14 cellular contexts compared by ENCODE assay signal in the genomic region with DNA sequence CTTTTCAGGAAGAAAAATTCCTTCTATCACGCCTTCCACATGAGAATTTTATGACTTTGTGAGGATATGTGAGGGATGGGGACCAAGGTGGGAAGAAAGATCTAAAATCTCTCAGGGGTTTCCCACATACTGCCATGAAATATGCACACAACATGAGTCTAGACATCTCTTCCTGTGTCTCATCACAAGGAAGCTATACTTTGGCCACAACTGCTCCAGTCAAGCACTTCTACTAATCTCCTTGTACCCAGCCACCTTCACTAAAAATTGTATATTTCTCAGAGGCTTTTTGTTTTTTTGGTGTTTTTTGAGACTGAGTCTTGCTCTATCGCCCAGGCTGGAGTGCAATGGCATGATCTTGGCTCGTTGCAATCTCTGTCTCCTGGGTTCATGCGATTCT. TPM values are rescaled to one million over a fixed set of nuclear protein-coding genes. Genes with fewer than 3 reads are reported as not detected.
DNase-seq lines count a peak whose midpoint lies in the region; ATAC-seq and TF ChIP-seq lines count a peak whose summit lies in the region.
"Had no signal": no experiment of that assay in that cellular context is flagged by ENCODE, and none has a peak within 500 bp of the region (broad histone marks: within the 10 kb centered on the region; RNA-seq: fewer than 3 reads in every experiment).

No MANE protein-coding gene starts in this region.

- POLR2A ChIA-PET in PC-3 (lab: Charles Lee; ENCODE audit: unreplicated experiment): interaction anchor here (0.6 kb wide), 1 partner anchor 1167 kb away, joined by 4 read pairs; no protein-coding TSS in a partner anchor

- H3K4me1 Mint-ChIP-seq in activated T-cell treated with anti-CD3 and anti-CD28 coated beads, Interleukin-2, amount 50 U/mL, for 24 hours (ENCODE audit: low read depth): peaks cover 64% of the 10 kb centered on the region
- peaks cover 42% of the 10 kb centered on the region for H3K4me1 Mint-ChIP-seq in central memory CD8-positive, alpha-beta T cell

- H3K4me2 ChIP-seq in PC-3 (ENCODE audit: low read length): peak overlapping the region; percentile 30; the same call in 1 of the 2 replicates

- TF ChIP-seq CTCF in PC-3 (conservative IDR thresholded peaks at IDR 0.05; ENCODE audit: low read depth, low read length) (no peak), neutrophil (IDR thresholded peaks at IDR 0.05) (no peak)

- H3K36me3 Mint-ChIP-seq in activated T-cell treated with anti-CD3 and anti-CD28 coated beads, Interleukin-2, amount 50 U/mL, for 24 hours (ENCODE audit: low read depth): peaks cover 33% of the 10 kb centered on the region
- peaks cover 22% of the 10 kb centered on the region for H3K36me3 Mint-ChIP-seq in central memory CD8-positive, alpha-beta T cell (ENCODE audit: insufficient read depth)

- H4K20me1 ChIP-seq in PC-3 (ENCODE audit: low read length): peaks cover 9% of the 10 kb centered on the region; the same call in 1 of the 2 replicates

- H3K27ac ChIP-seq in PC-3 (ENCODE audit: low read length) (no peak overlapping the region), neutrophil (peak overlapping the region; percentile 24)

- no peaks in the 10 kb centered on the region for H3K27me3 Mint-ChIP-seq in activated T-cell treated with anti-CD3 and anti-CD28 coated beads, Interleukin-2, amount 50 U/mL, for 24 hours
- no peaks in the 10 kb centered on the region for H3K27me3 Mint-ChIP-seq in central memory CD8-positive, alpha-beta T cell
- H3K27me3 Mint-ChIP-seq: progenitor cell of endocrine pancreas had no signal

- H3F3A ChIP-seq in PC-3 (ENCODE audit: low read length, unreplicated experiment): no peaks in the 10 kb centered on the region

- ATAC-seq in PC-3 (no peak), HG02870 (IDR thresholded peaks at IDR 0.05; ENCODE audit: unreplicated experiment) (no peak)
- ATAC-seq in central memory CD8-positive, alpha-beta T cell (replicated peaks; ENCODE audit: extremely low read depth, poor library complexity, severe bottlenecking): peak; percentile 10

- H3K4me3 ChIP-seq in PC-3 (ENCODE audit: low read length): no peak overlapping the region
- no peak overlapping the region for H3K4me3 ChIP-seq in neutrophil (ENCODE audit: low read depth in 1 of 2, low read length in 1 of 2)

- DNase-seq in activated T-cell treated with anti-CD3 and anti-CD28 coated beads, Interleukin-2, amount 50 U/mL, for 24 hours: no peak
- DNase-seq in activated T-cell treated with anti-CD3 and anti-CD28 coated beads for 4 hours (no peak), PC-3 (no peak), SKM-1 treated with dmso at 0.1 percent for 144 hours (lab: John Stamatoyannopoulos, UW; ENCODE audit: unreplicated experiment) (no peak), NCI-H345 (lab: John Stamatoyannopoulos, UW) (no peak)
- no peak for DNase-seq in central memory CD8-positive, alpha-beta T cell (ENCODE audit: low spot score in 2 of 2)
- DNase-seq: activated CD8-positive, alpha-beta memory T cell treated with anti-CD3 and anti-CD28 coated beads for 24 hours; amygdala; DMS79; foreskin fibroblast; NCI-H2029 treated with DMSO at 0.1 percent for 48 hours had no signal

- intact Hi-C loops in PC-3 (cut with micrococcal nuclease): loop anchor here (5.0 to 10.0 kb wide), 2 partner anchors 99 to 212 kb away; partner anchors contain the start of gene BBS10

- peaks cover 79% of the 10 kb centered on the region for H3K79me2 ChIP-seq in PC-3 (ENCODE audit: low read length)

- BruUV-seq in PC-3 (replicated peaks; lab: Mats Ljungman, UMichigan): no TSS peak

- no peaks in the 10 kb centered on the region for H3K36me3 ChIP-seq in PC-3 (ENCODE audit: low read depth, low read length)
- no peaks in the 10 kb centered on the region for H3K36me3 ChIP-seq in neutrophil

- H3K9me3 ChIP-seq in PC-3 (ENCODE audit: low read length) (no peaks in the 10 kb centered on the region), neutrophil (no peaks in the 10 kb centered on the region)

- H3K27ac Mint-ChIP-seq in activated T-cell treated with anti-CD3 and anti-CD28 coated beads, Interleukin-2, amount 50 U/mL, for 24 hours: peak overlapping the region; percentile 12
- peak overlapping the region; percentile 70 for H3K27ac Mint-ChIP-seq in central memory CD8-positive, alpha-beta T cell (ENCODE audit: low read depth)
- H3K27ac Mint-ChIP-seq: progenitor cell of endocrine pancreas had no signal

- no peak overlapping the region for H2AFZ ChIP-seq in PC-3 (ENCODE audit: low read length)

- no peaks in the 10 kb centered on the region for H3K27me3 ChIP-seq in PC-3 (ENCODE audit: low read length)
- no peaks in the 10 kb centered on the region for H3K27me3 ChIP-seq in neutrophil

- H3K9ac ChIP-seq in PC-3 (ENCODE audit: low read length): no peak overlapping the region

- no peaks in the 10 kb centered on the region for H3K9me2 ChIP-seq in PC-3 (replicated peaks; ENCODE audit: low read length)

- H3K9me3 Mint-ChIP-seq in activated T-cell treated with anti-CD3 and anti-CD28 coated beads, Interleukin-2, amount 50 U/mL, for 24 hours: no peaks in the 10 kb centered on the region
- H3K9me3 Mint-ChIP-seq in central memory CD8-positive, alpha-beta T cell: no peaks in the 10 kb centered on the region

- CTCF ChIA-PET in PC-3 (lab: Charles Lee): no interaction called here

- peaks cover 39% of the 10 kb centered on the region for H3K4me1 ChIP-seq in PC-3 (ENCODE audit: insufficient read depth, low read length)
- H3K4me1 ChIP-seq in neutrophil (ENCODE audit: control insufficient read depth in 1 of 2, insufficient read depth in 1 of 2, low read depth in 1 of 2, low read length in 1 of 2): peaks cover 62 to 67% of the 10 kb centered on the region in 2 experiments

- peak overlapping the region; percentile 34 for H3K4me3 Mint-ChIP-seq in activated T-cell treated with anti-CD3 and anti-CD28 coated beads, Interleukin-2, amount 50 U/mL, for 24 hours
- H3K4me3 Mint-ChIP-seq in central memory CD8-positive, alpha-beta T cell: peak overlapping the region; percentile 1

RNA-seq across cellular contexts. Expression of gene OSBPL8, which starts 3.2 kb away (rescaled TPM):
- 28.5 and 42.6 TPM in 2 replicates for total RNA-seq in PC-3 (2014; rRNA removed)
